ENCODE assay signal across 15 cellular contexts in genomic region chr2:240451108-240451611, GRCh38. TPM values are rescaled to one million over a fixed set of nuclear protein-coding genes. Genes with fewer than 3 reads are reported as not detected.
DNase-seq lines count a peak whose midpoint lies in the region; ATAC-seq, FAIRE-seq and TF ChIP-seq lines count a peak whose summit lies in the region.
"Had no signal": no experiment of that assay in that cellular context is flagged by ENCODE, and none has a peak within 500 bp of the region (broad histone marks: within the 10 kb centered on the region; RNA-seq: fewer than 3 reads in every experiment).

No MANE protein-coding gene starts in this region.

- peaks cover 28 to 50% of the 10 kb centered on the region in 2 donors for H3K27me3 Mint-ChIP-seq in CD8-positive, alpha-beta memory T cell
- H3K27me3 Mint-ChIP-seq in progenitor cell of endocrine pancreas: peaks cover 4% of the 10 kb centered on the region
- H3K27me3 Mint-ChIP-seq in stimulated activated memory B cell treated with anti-CD40 and anti-IgM and Interleukin-4, amounts not matched to agents 10 μg/mL and 1 μg/mL and 100 μg/mL, for 72 hours: peaks cover 85% of the 10 kb centered on the region

- POLR2A ChIA-PET in CD8-positive, alpha-beta memory T cell (lab: Charles Lee): no interaction called here

- H3K9me3 Mint-ChIP-seq in CD8-positive, alpha-beta memory T cell: no peaks in the 10 kb centered on the region
- no peaks in the 10 kb centered on the region for H3K9me3 Mint-ChIP-seq in progenitor cell of endocrine pancreas (ENCODE audit: low read depth)
- H3K9me3 Mint-ChIP-seq in stimulated activated memory B cell treated with anti-CD40 and anti-IgM and Interleukin-4, amounts not matched to agents 10 μg/mL and 1 μg/mL and 100 μg/mL, for 72 hours: no peaks in the 10 kb centered on the region
- H3K9me3 Mint-ChIP-seq: activated CD4-positive, alpha-beta memory T cell treated with anti-CD3 and anti-CD28 coated beads for 36 hours had no signal

- no peak overlapping the region for H3K4me3 ChIP-seq in CD8-positive, alpha-beta memory T cell (ENCODE audit: low read length)
- H3K4me3 ChIP-seq in bronchial epithelial cell (ENCODE audit: low read depth, low read length): no peak overlapping the region
- H3K4me3 ChIP-seq: left lung, right lobe of liver had no signal

- peaks cover 33% of the 10 kb centered on the region for H3K27me3 ChIP-seq in CD8-positive, alpha-beta memory T cell (ENCODE audit: insufficient read depth, low read length, poor library complexity, severe bottlenecking)
- H3K27me3 ChIP-seq in bronchial epithelial cell (ENCODE audit: control insufficient read depth, insufficient read depth, low read length) (no peaks in the 10 kb centered on the region), layer of hippocampus (ENCODE audit: control insufficient read depth, insufficient read depth, low read length) (peaks cover 2% of the 10 kb centered on the region)
- H3K27me3 ChIP-seq: right lobe of liver had no signal

- no peaks in the 10 kb centered on the region for H3K36me3 Mint-ChIP-seq in CD8-positive, alpha-beta memory T cell
- H3K36me3 Mint-ChIP-seq in progenitor cell of endocrine pancreas (ENCODE audit: insufficient read depth): no peaks in the 10 kb centered on the region
- peaks cover 4% of the 10 kb centered on the region for H3K36me3 Mint-ChIP-seq in stimulated activated memory B cell treated with anti-CD40 and anti-IgM and Interleukin-4, amounts not matched to agents 10 μg/mL and 1 μg/mL and 100 μg/mL, for 72 hours
- H3K36me3 Mint-ChIP-seq: activated CD4-positive, alpha-beta memory T cell treated with anti-CD3 and anti-CD28 coated beads for 36 hours had no signal

- no peak for ATAC-seq in GM18907 (IDR thresholded peaks at IDR 0.05; ENCODE audit: unreplicated experiment)
- no peak for ATAC-seq in HG02973 (IDR thresholded peaks at IDR 0.05; ENCODE audit: unreplicated experiment)
- ATAC-seq in stimulated activated memory B cell treated with anti-CD40 and anti-IgM and Interleukin-4, amounts not matched to agents 10 μg/mL and 1 μg/mL and 100 μg/mL, for 72 hours: no peak
- ATAC-seq: left lung, right lobe of liver had no signal

- TF ChIP-seq CTCF in bronchial epithelial cell (IDR thresholded peaks at IDR 0.05; ENCODE audit: insufficient read depth, low read length, severe bottlenecking) (peak; percentile 20), progenitor cell of endocrine pancreas (IDR thresholded peaks at IDR 0.05; ENCODE audit: unreplicated experiment) (no peak)

- H3K27ac ChIP-seq in CD8-positive, alpha-beta memory T cell (ENCODE audit: low read depth, low read length): no peak overlapping the region
- H3K27ac ChIP-seq in layer of hippocampus (ENCODE audit: low read depth, low read length): peak overlapping the region; percentile 47
- H3K27ac ChIP-seq: C4-2B, coronary artery, left lung, right lobe of liver had no signal

- no peaks in the 10 kb centered on the region for H3K4me1 ChIP-seq in CD8-positive, alpha-beta memory T cell (ENCODE audit: insufficient read depth, low read length)

- no peaks in the 10 kb centered on the region for H3K9me3 ChIP-seq in CD8-positive, alpha-beta memory T cell (ENCODE audit: low read length)
- H3K9me3 ChIP-seq: left lung, right lobe of liver had no signal

- no peak for FAIRE-seq in bronchial epithelial cell (lab: Jason Lieb, UNC)
- FAIRE-seq: frontal cortex had no signal

- no peak overlapping the region for H3K27ac Mint-ChIP-seq in CD8-positive, alpha-beta memory T cell
- H3K27ac Mint-ChIP-seq in progenitor cell of endocrine pancreas: no peak overlapping the region
- no peak overlapping the region for H3K27ac Mint-ChIP-seq in stimulated activated memory B cell treated with anti-CD40 and anti-IgM and Interleukin-4, amounts not matched to agents 10 μg/mL and 1 μg/mL and 100 μg/mL, for 72 hours
- H3K27ac Mint-ChIP-seq: activated CD4-positive, alpha-beta memory T cell treated with anti-CD3 and anti-CD28 coated beads for 36 hours had no signal

- CTCF ChIA-PET in CD8-positive, alpha-beta memory T cell (lab: Charles Lee): no interaction called here

- peak in 1 of 5 donors; percentile 39 for DNase-seq in CD8-positive, alpha-beta memory T cell
- DNase-seq in bronchial epithelial cell (ENCODE audit: low read depth) (no peak), progenitor cell of endocrine pancreas (ENCODE audit: low spot score, unreplicated experiment) (no peak), HCEC 1CT (no peak)
- DNase-seq: activated CD4-positive, alpha-beta memory T cell treated with anti-CD3 and anti-CD28 coated beads for 36 hours; NCI-H1436 had no signal

- no peaks in the 10 kb centered on the region for H3K36me3 ChIP-seq in CD8-positive, alpha-beta memory T cell (ENCODE audit: insufficient read depth, low read length)
- peaks cover 3% of the 10 kb centered on the region for H3K36me3 ChIP-seq in bronchial epithelial cell (ENCODE audit: control insufficient read depth, insufficient read depth, low read length)
- H3K36me3 ChIP-seq: left lung, right lobe of liver had no signal

- H3K4me1 Mint-ChIP-seq in CD8-positive, alpha-beta memory T cell: peaks cover 7 to 20% (median 9%) of the 10 kb centered on the region in 3 donors
- H3K4me1 Mint-ChIP-seq in progenitor cell of endocrine pancreas (ENCODE audit: low read depth): peaks cover 13% of the 10 kb centered on the region
- peaks cover 40% of the 10 kb centered on the region for H3K4me1 Mint-ChIP-seq in stimulated activated memory B cell treated with anti-CD40 and anti-IgM and Interleukin-4, amounts not matched to agents 10 μg/mL and 1 μg/mL and 100 μg/mL, for 72 hours

- H3K4me3 Mint-ChIP-seq in CD8-positive, alpha-beta memory T cell: peak overlapping the region in 5 of 7 donors; percentile 28 to 89 (median 52)
- H3K4me3 Mint-ChIP-seq in progenitor cell of endocrine pancreas (ENCODE audit: low read depth): peak overlapping the region; percentile 70
- no peak overlapping the region for H3K4me3 Mint-ChIP-seq in stimulated activated memory B cell treated with anti-CD40 and anti-IgM and Interleukin-4, amounts not matched to agents 10 μg/mL and 1 μg/mL and 100 μg/mL, for 72 hours
- H3K4me3 Mint-ChIP-seq: activated CD4-positive, alpha-beta memory T cell treated with anti-CD3 and anti-CD28 coated beads for 36 hours had no signal

RNA-seq across cellular contexts. Expression of gene GPC1, which starts 15.7 kb away (rescaled TPM):
- 1 to 10 TPM; 1.9 to 2.4 TPM for total RNA-seq in CD8-positive, alpha-beta memory T cell
- polyA plus RNA-seq in CD8-positive, alpha-beta memory T cell: 0.17 TPM
- total RNA-seq in bronchial epithelial cell (65.8 and 103 TPM in 2 replicates), progenitor cell of endocrine pancreas (88.5 and 91.4 TPM in 2 replicates)

Comparison
In these comparisons a context has a peak if more than half of its experiments do, and no peak if none do; other contexts are left out.
1. RNA of gene GPC1, which starts 15.7 kb away (total RNA-seq): 88.5 to 91.4 TPM in progenitor cell of endocrine pancreas and 65.8 to 103 TPM in bronchial epithelial cell; 1.9 to 2.4 TPM in CD8-positive, alpha-beta memory T cell; every median in the first group is over 10 times any median in the second.